ENCODE assay signal across 23 cellular contexts in genomic region chr18:73793386-73793785, GRCh38.
A peak's percentile ranks its signal among the peaks of the same experiment; 100 is the strongest.
DNase-seq lines count a peak whose midpoint lies in the region; ATAC-seq, FAIRE-seq and TF ChIP-seq lines count a peak whose summit lies in the region.
"Had no signal": no experiment of that assay in that cellular context is flagged by ENCODE, and none has a peak within 500 bp of the region (broad histone marks: within the 10 kb centered on the region; RNA-seq: fewer than 3 reads in every experiment).

No MANE protein-coding gene starts in this region.

- H2AFZ ChIP-seq in mammary epithelial cell (ENCODE audit: low read depth, low read length) (peak overlapping the region; percentile 2), astrocyte (ENCODE audit: low read depth, low read length) (no peak overlapping the region)

- intact Hi-C loops in mammary epithelial cell (cut with micrococcal nuclease) (no loop called here), breast epithelium (cut with DNase I; ENCODE audit: low total_unique reads) (no loop called here), left ventricle myocardium inferior (cut with micrococcal nuclease) (no loop called here)
- intact Hi-C loops in activated CD4-positive, alpha-beta T cell treated with anti-CD3 and anti-CD28 coated beads for 36 hours (cut with DNase I, micrococcal nuclease) = no loop called here
- intact Hi-C loops in activated T-helper 2 cell treated with anti-CD3 and anti-CD28 coated beads, Interferon-gamma antibody, Interleukin-2, Interleukin-4, amounts not matched to agents 10 μg/mL and 5 μg/mL and 100 μg/mL, durations not matched to agents 14 hours and 24 hours and 36 hours (cut with micrococcal nuclease) = no loop called here

- no peaks in the 10 kb centered on the region for H3K27me3 Mint-ChIP-seq in astrocyte (ENCODE audit: low read depth, unreplicated experiment)
- H3K27me3 Mint-ChIP-seq in activated naive CD4-positive, alpha-beta T cell treated with anti-CD3 and anti-CD28 coated beads, Interleukin-2, amount 10 ng/mL, durations not matched to agents 7 days and 5 days = no peaks in the 10 kb centered on the region
- H3K27me3 Mint-ChIP-seq in activated CD4-positive, alpha-beta T cell treated with anti-CD3 and anti-CD28 coated beads for 36 hours = no peaks in the 10 kb centered on the region
- no peaks in the 10 kb centered on the region for H3K27me3 Mint-ChIP-seq in activated T-helper 2 cell treated with anti-CD3 and anti-CD28 coated beads, Interferon-gamma antibody, Interleukin-2, Interleukin-4, amounts not matched to agents 10 μg/mL and 5 μg/mL and 100 μg/mL, durations not matched to agents 14 hours and 24 hours and 36 hours (ENCODE audit: low read depth)
- H3K27me3 Mint-ChIP-seq: central memory CD8-positive, alpha-beta T cell; natural killer cell treated with Interleukin-12 subunit alpha and Interleukin-12 subunit beta and Interleukin-15 and Interleukin-18, amount 100 ng/mL, for 72 hours had no signal

- CTCF ChIA-PET in mammary epithelial cell (lab: Charles Lee; ENCODE audit: low non-redundant PET) = no interaction called here
- CTCF ChIA-PET in activated naive CD4-positive, alpha-beta T cell treated with anti-CD3 and anti-CD28 coated beads, Interleukin-2, amount 10 ng/mL, durations not matched to agents 7 days and 5 days (lab: Charles Lee) = interaction anchor here (0.5 to 0.7 kb wide), 2 partner anchors 49 to 656 kb away, joined by 3 read pairs; no protein-coding TSS in a partner anchor
- CTCF ChIA-PET in activated CD4-positive, alpha-beta T cell treated with anti-CD3 and anti-CD28 coated beads for 36 hours (lab: Charles Lee) = no interaction called here

- H3K79me2 ChIP-seq in mammary epithelial cell (ENCODE audit: insufficient read depth, low read length) (no peaks in the 10 kb centered on the region), astrocyte (ENCODE audit: insufficient read depth, low read length) (no peaks in the 10 kb centered on the region)

- in situ Hi-C loops in mammary epithelial cell (cut with MboI; ENCODE audit: low sequenced_read_pairs in 2 of 2) = no loop called here

- H3K27me3 ChIP-seq in mammary epithelial cell (ENCODE audit: insufficient read depth, low read length) (no peaks in the 10 kb centered on the region), breast epithelium (no peaks in the 10 kb centered on the region), astrocyte (ENCODE audit: insufficient read depth, low read length) (no peaks in the 10 kb centered on the region), left ventricle myocardium inferior (ENCODE audit: low read depth) (no peaks in the 10 kb centered on the region)
- H3K27me3 ChIP-seq: right atrium auricular region, tibial nerve had no signal

- H3K36me3 Mint-ChIP-seq in astrocyte (ENCODE audit: low read depth, unreplicated experiment) = no peaks in the 10 kb centered on the region
- H3K36me3 Mint-ChIP-seq in activated naive CD4-positive, alpha-beta T cell treated with anti-CD3 and anti-CD28 coated beads, Interleukin-2, amount 10 ng/mL, durations not matched to agents 7 days and 5 days = no peaks in the 10 kb centered on the region
- H3K36me3 Mint-ChIP-seq in activated CD4-positive, alpha-beta T cell treated with anti-CD3 and anti-CD28 coated beads for 36 hours (ENCODE audit: low read depth) = no peaks in the 10 kb centered on the region
- no peaks in the 10 kb centered on the region for H3K36me3 Mint-ChIP-seq in activated T-helper 2 cell treated with anti-CD3 and anti-CD28 coated beads, Interferon-gamma antibody, Interleukin-2, Interleukin-4, amounts not matched to agents 10 μg/mL and 5 μg/mL and 100 μg/mL, durations not matched to agents 14 hours and 24 hours and 36 hours (ENCODE audit: low read depth)
- H3K36me3 Mint-ChIP-seq: CD8-positive, alpha-beta T cell; natural killer cell treated with Interleukin-12 subunit alpha and Interleukin-12 subunit beta and Interleukin-15 and Interleukin-18, amount 100 ng/mL, for 72 hours; WTC11 had no signal

- WGBS in mammary epithelial cell (ENCODE audit: low coverage, missing lambda C conversion rate) = 0% methylated on average over 3 of the region's 3 CpGs

- H4K20me1 ChIP-seq in mammary epithelial cell (ENCODE audit: insufficient read depth, low read length) = no peaks in the 10 kb centered on the region
- no peaks in the 10 kb centered on the region for H4K20me1 ChIP-seq in astrocyte (ENCODE audit: insufficient read depth, low read length)

- dilution Hi-C loops in mammary epithelial cell (cut with HindIII; ENCODE audit: low sequenced_read_pairs) = no loop called here

- H3K27ac ChIP-seq in mammary epithelial cell (ENCODE audit: insufficient read depth, low read depth, low read length) (no peak overlapping the region), breast epithelium (no peak overlapping the region), astrocyte (ENCODE audit: low read depth, low read length) (no peak overlapping the region), left ventricle myocardium inferior (replicated peaks) (no peak overlapping the region)
- H3K27ac ChIP-seq: heart right ventricle, right atrium auricular region, tibial nerve had no signal

- H3K9me3 Mint-ChIP-seq in astrocyte (ENCODE audit: unreplicated experiment) = peaks cover 1% of the 10 kb centered on the region
- no peaks in the 10 kb centered on the region for H3K9me3 Mint-ChIP-seq in activated naive CD4-positive, alpha-beta T cell treated with anti-CD3 and anti-CD28 coated beads, Interleukin-2, amount 10 ng/mL, durations not matched to agents 7 days and 5 days
- H3K9me3 Mint-ChIP-seq in activated CD4-positive, alpha-beta T cell treated with anti-CD3 and anti-CD28 coated beads for 36 hours (ENCODE audit: low read depth) = no peaks in the 10 kb centered on the region
- H3K9me3 Mint-ChIP-seq in activated T-helper 2 cell treated with anti-CD3 and anti-CD28 coated beads, Interferon-gamma antibody, Interleukin-2, Interleukin-4, amounts not matched to agents 10 μg/mL and 5 μg/mL and 100 μg/mL, durations not matched to agents 14 hours and 24 hours and 36 hours = no peaks in the 10 kb centered on the region
- H3K9me3 Mint-ChIP-seq: activated naive CD4-positive, alpha-beta T cell treated with anti-CD3 and anti-CD28 coated beads for 36 hours; CD8-positive, alpha-beta T cell; natural killer cell treated with Interleukin-12 subunit alpha and Interleukin-12 subunit beta and Interleukin-15 and Interleukin-18, amount 100 ng/mL, for 72 hours had no signal

- ATAC-seq in activated CD4-positive, alpha-beta T cell treated with anti-CD3 and anti-CD28 coated beads for 36 hours = no peak
- ATAC-seq: CD8-positive, alpha-beta T cell; left lobe of liver; natural killer cell treated with Interleukin-12 subunit alpha and Interleukin-12 subunit beta and Interleukin-15 and Interleukin-18, amount 100 ng/mL, for 72 hours; WTC11 had no signal

- no peak overlapping the region for H3K27ac Mint-ChIP-seq in astrocyte (ENCODE audit: unreplicated experiment)
- no peak overlapping the region for H3K27ac Mint-ChIP-seq in activated naive CD4-positive, alpha-beta T cell treated with anti-CD3 and anti-CD28 coated beads, Interleukin-2, amount 10 ng/mL, durations not matched to agents 7 days and 5 days
- H3K27ac Mint-ChIP-seq in activated CD4-positive, alpha-beta T cell treated with anti-CD3 and anti-CD28 coated beads for 36 hours = no peak overlapping the region
- H3K27ac Mint-ChIP-seq in activated T-helper 2 cell treated with anti-CD3 and anti-CD28 coated beads, Interferon-gamma antibody, Interleukin-2, Interleukin-4, amounts not matched to agents 10 μg/mL and 5 μg/mL and 100 μg/mL, durations not matched to agents 14 hours and 24 hours and 36 hours = no peak overlapping the region
- H3K27ac Mint-ChIP-seq: activated naive CD4-positive, alpha-beta T cell treated with anti-CD3 and anti-CD28 coated beads for 36 hours; CD8-positive, alpha-beta T cell; natural killer cell treated with Interleukin-12 subunit alpha and Interleukin-12 subunit beta and Interleukin-15 and Interleukin-18, amount 100 ng/mL, for 72 hours; WTC11 had no signal

- H3K4me2 ChIP-seq in mammary epithelial cell (ENCODE audit: insufficient read depth, low read depth, low read length) (no peak overlapping the region), astrocyte (ENCODE audit: low read length) (peak overlapping the region; percentile 51)

- H3K9me3 ChIP-seq in mammary epithelial cell (replicated peaks; ENCODE audit: insufficient read depth, low read length) (no peaks in the 10 kb centered on the region), breast epithelium (no peaks in the 10 kb centered on the region), astrocyte (ENCODE audit: insufficient read depth, low read depth, low read length) (no peaks in the 10 kb centered on the region), left ventricle myocardium inferior (replicated peaks) (peaks cover 3% of the 10 kb centered on the region)
- H3K9me3 ChIP-seq: right atrium auricular region, tibial nerve had no signal

- peak; percentile 52 for DNase-seq in mammary epithelial cell
- DNase-seq in breast epithelium (ENCODE audit: low spot score in 2 of 2) = no peak
- peak; percentile 83 for DNase-seq in astrocyte (ENCODE audit: low read depth)
- peak; percentile 64 for DNase-seq in iris pigment epithelial cell (ENCODE audit: low read depth)
- DNase-seq in activated naive CD4-positive, alpha-beta T cell treated with anti-CD3 and anti-CD28 coated beads, Interleukin-2, amount 10 ng/mL, durations not matched to agents 7 days and 5 days = no peak
- no peak for DNase-seq in activated CD4-positive, alpha-beta T cell treated with anti-CD3 and anti-CD28 coated beads for 36 hours
- DNase-seq in activated T-helper 2 cell treated with anti-CD3 and anti-CD28 coated beads, Interferon-gamma antibody, Interleukin-2, Interleukin-4, amounts not matched to agents 10 μg/mL and 5 μg/mL and 100 μg/mL, durations not matched to agents 14 hours and 24 hours and 36 hours (ENCODE audit: low spot score) = no peak
- no peak for DNase-seq in left ventricle myocardium inferior
- DNase-seq: activated CD8-positive, alpha-beta memory T cell treated with anti-CD3 and anti-CD28 coated beads, Interleukin-2, amount 50 U/mL, for 4 hours; activated naive CD4-positive, alpha-beta T cell treated with anti-CD3 and anti-CD28 coated beads for 36 hours; CD8-positive, alpha-beta T cell; H7; heart right ventricle; NCI-H1105 treated with DMSO at 0.1 percent for 48 hours; NCI-H446 treated with DMSO at 0.1 percent for 48 hours; SW 1271 had no signal

- POLR2A ChIA-PET in activated CD4-positive, alpha-beta T cell treated with anti-CD3 and anti-CD28 coated beads for 36 hours (lab: Charles Lee) = no interaction called here

- no peak overlapping the region for H3K4me3 ChIP-seq in mammary epithelial cell (replicated peaks in 1 of 3; ENCODE audit: insufficient read depth in 1 of 3, low read depth in 2 of 3, low read length in 3 of 3)
- H3K4me3 ChIP-seq in breast epithelium = no peak overlapping the region
- no peak overlapping the region for H3K4me3 ChIP-seq in astrocyte (ENCODE audit: insufficient read depth, low read depth, low read length)
- H3K4me3 ChIP-seq in left ventricle myocardium inferior = no peak overlapping the region
- H3K4me3 ChIP-seq: heart right ventricle, right atrium auricular region, tibial nerve had no signal

- H3K9ac ChIP-seq in mammary epithelial cell (ENCODE audit: insufficient read depth, low read length) (no peak overlapping the region), astrocyte (ENCODE audit: low read length) (no peak overlapping the region)

- no peaks in the 10 kb centered on the region for H3K36me3 ChIP-seq in mammary epithelial cell (ENCODE audit: insufficient read depth, low read length)
- H3K36me3 ChIP-seq in breast epithelium = no peaks in the 10 kb centered on the region
- H3K36me3 ChIP-seq in astrocyte (ENCODE audit: insufficient read depth, low read length) = no peaks in the 10 kb centered on the region
- H3K36me3 ChIP-seq in left ventricle myocardium inferior = no peaks in the 10 kb centered on the region
- H3K36me3 ChIP-seq: heart right ventricle, right atrium auricular region, tibial nerve had no signal

- BruUV-seq in mammary epithelial cell (replicated peaks; lab: Mats Ljungman, UMichigan) = no TSS peak

- no peak for TF ChIP-seq CTCF in mammary epithelial cell (conservative IDR thresholded peaks at IDR 0.05 in 1 of 2, IDR thresholded peaks at IDR 0.05 in 1 of 2; ENCODE audit: extremely low read depth in 1 of 2, insufficient read depth in 1 of 2, low read depth in 1 of 2, low read length in 2 of 2)
- no peak for TF ChIP-seq CTCF in breast epithelium (IDR thresholded peaks at IDR 0.05)
- no peak for TF ChIP-seq CTCF in astrocyte (IDR thresholded peaks at IDR 0.05; ENCODE audit: insufficient read depth, low read depth, low read length)
- TF ChIP-seq CTCF in left ventricle myocardium inferior (IDR thresholded peaks at IDR 0.05; ENCODE audit: borderline replicate concordance) = no peak

- peaks cover 32% of the 10 kb centered on the region for H3K4me1 ChIP-seq in mammary epithelial cell (ENCODE audit: insufficient read depth, low read length)
- no peaks in the 10 kb centered on the region for H3K4me1 ChIP-seq in breast epithelium
- peaks cover 16% of the 10 kb centered on the region for H3K4me1 ChIP-seq in astrocyte (ENCODE audit: insufficient read depth, low read length)
- no peaks in the 10 kb centered on the region for H3K4me1 ChIP-seq in left ventricle myocardium inferior
- H3K4me1 ChIP-seq: heart right ventricle, right atrium auricular region had no signal

- no peak for TF ChIP-seq POLR2A in breast epithelium (IDR thresholded peaks at IDR 0.05)

- peaks cover 18% of the 10 kb centered on the region for H3K4me1 Mint-ChIP-seq in astrocyte (ENCODE audit: low read depth, unreplicated experiment)
- no peaks in the 10 kb centered on the region for H3K4me1 Mint-ChIP-seq in activated naive CD4-positive, alpha-beta T cell treated with anti-CD3 and anti-CD28 coated beads, Interleukin-2, amount 10 ng/mL, durations not matched to agents 7 days and 5 days
- no peaks in the 10 kb centered on the region for H3K4me1 Mint-ChIP-seq in activated CD4-positive, alpha-beta T cell treated with anti-CD3 and anti-CD28 coated beads for 36 hours
- H3K4me1 Mint-ChIP-seq in activated T-helper 2 cell treated with anti-CD3 and anti-CD28 coated beads, Interferon-gamma antibody, Interleukin-2, Interleukin-4, amounts not matched to agents 10 μg/mL and 5 μg/mL and 100 μg/mL, durations not matched to agents 14 hours and 24 hours and 36 hours (ENCODE audit: low read depth) = no peaks in the 10 kb centered on the region
- H3K4me1 Mint-ChIP-seq: central memory CD8-positive, alpha-beta T cell had no signal

- H3K4me3 Mint-ChIP-seq in astrocyte (ENCODE audit: unreplicated experiment) = no peak overlapping the region
- no peak overlapping the region for H3K4me3 Mint-ChIP-seq in activated naive CD4-positive, alpha-beta T cell treated with anti-CD3 and anti-CD28 coated beads, Interleukin-2, amount 10 ng/mL, durations not matched to agents 7 days and 5 days
- H3K4me3 Mint-ChIP-seq in activated CD4-positive, alpha-beta T cell treated with anti-CD3 and anti-CD28 coated beads for 36 hours = no peak overlapping the region
- H3K4me3 Mint-ChIP-seq in activated T-helper 2 cell treated with anti-CD3 and anti-CD28 coated beads, Interferon-gamma antibody, Interleukin-2, Interleukin-4, amounts not matched to agents 10 μg/mL and 5 μg/mL and 100 μg/mL, durations not matched to agents 14 hours and 24 hours and 36 hours (ENCODE audit: low read depth) = no peak overlapping the region
- H3K4me3 Mint-ChIP-seq: activated naive CD4-positive, alpha-beta T cell treated with anti-CD3 and anti-CD28 coated beads for 36 hours; CD8-positive, alpha-beta T cell; central memory CD8-positive, alpha-beta T cell; natural killer cell treated with Interleukin-12 subunit alpha and Interleukin-12 subunit beta and Interleukin-15 and Interleukin-18, amount 100 ng/mL, for 72 hours; WTC11 had no signal

- peak; percentile 75 for FAIRE-seq in astrocyte (lab: Jason Lieb, UNC)
- FAIRE-seq: A204.1 had no signal

Comparison
In these comparisons a context has a peak if more than half of its experiments do, and no peak if none do; other contexts are left out.
1. DNase-seq: peak in mammary epithelial cell (single experiment), astrocyte (single experiment) and iris pigment epithelial cell (single experiment); none in breast epithelium (0 of 2), activated naive CD4-positive, alpha-beta T cell treated with anti-CD3 and anti-CD28 coated beads, Interleukin-2, amount 10 ng/mL, durations not matched to agents 7 days and 5 days (single experiment), activated CD4-positive, alpha-beta T cell treated with anti-CD3 and anti-CD28 coated beads for 36 hours (single experiment), activated T-helper 2 cell treated with anti-CD3 and anti-CD28 coated beads, Interferon-gamma antibody, Interleukin-2, Interleukin-4, amounts not matched to agents 10 μg/mL and 5 μg/mL and 100 μg/mL, durations not matched to agents 14 hours and 24 hours and 36 hours (single experiment) and left ventricle myocardium inferior (single experiment).